Comparison of ENCODE assay signal across 8 cellular contexts in the genomic region with DNA sequence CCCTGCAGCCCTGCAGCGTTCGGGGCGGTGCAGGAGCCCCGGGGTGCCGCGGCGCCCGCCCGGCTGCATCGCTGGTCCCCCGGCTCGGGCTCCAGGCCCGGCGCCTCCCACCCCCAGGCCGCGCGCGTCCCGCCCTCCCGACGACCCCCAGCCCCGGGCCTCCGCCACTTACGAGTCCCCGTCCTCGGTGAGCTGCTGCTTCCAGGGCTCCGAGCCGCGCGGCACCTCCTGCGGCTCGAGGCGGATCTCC. TPM values are rescaled to one million over a fixed set of nuclear protein-coding genes. Genes with fewer than 3 reads are reported as not detected.
DNase-seq lines count a peak whose midpoint lies in the region; ATAC-seq and TF ChIP-seq lines count a peak whose summit lies in the region.

No MANE protein-coding gene starts in this region.

- CTCF ChIA-PET in activated naive CD4-positive, alpha-beta T cell treated with anti-CD3 and anti-CD28 coated beads for 36 hours (lab: Charles Lee): interaction anchor here (0.6 to 5.0 kb wide), 14 partner anchors 9 to 280 kb away, joined by 3 to 40 read pairs (median 12); partner anchors contain the start of gene PSMA6

- no peaks in the 10 kb centered on the region for H3K9me3 Mint-ChIP-seq in activated naive CD4-positive, alpha-beta T cell treated with anti-CD3 and anti-CD28 coated beads for 36 hours
- H3K9me3 Mint-ChIP-seq in activated naive CD4-positive, alpha-beta T cell treated with anti-CD3 and anti-CD28 coated beads, Interleukin-2, amount 50 U/mL, for 72 hours: no peaks in the 10 kb centered on the region

- H3K4me3 ChIP-seq in tibial nerve: peak overlapping the region; percentile 69 to 97 (median 92)

- H3K4me1 Mint-ChIP-seq in activated naive CD4-positive, alpha-beta T cell treated with anti-CD3 and anti-CD28 coated beads for 36 hours (ENCODE audit: low read depth): peaks cover 35% of the 10 kb centered on the region

- no peak for TF ChIP-seq CTCF in tibial nerve (IDR thresholded peaks at IDR 0.05)

- no peak for TF ChIP-seq EP300 in tibial nerve (IDR thresholded peaks at IDR 0.05)

- TF ChIP-seq POLR2A in tibial nerve (IDR thresholded peaks at IDR 0.05): no peak

- intact Hi-C loops in activated naive CD4-positive, alpha-beta T cell treated with anti-CD3 and anti-CD28 coated beads for 36 hours (cut with micrococcal nuclease): loop anchor here (1.0 to 5.0 kb wide), 17 partner anchors 12 to 913 kb away; partner anchors contain the start of genes FAM177A1, PRORP, PSMA6 and RALGAPA1

- H3K4me3 Mint-ChIP-seq in activated naive CD4-positive, alpha-beta T cell treated with anti-CD3 and anti-CD28 coated beads for 36 hours: peak overlapping the region; percentile 92

- H3K36me3 Mint-ChIP-seq in activated naive CD4-positive, alpha-beta T cell treated with anti-CD3 and anti-CD28 coated beads for 36 hours (ENCODE audit: low read depth): peaks cover 47% of the 10 kb centered on the region
- peaks cover 36 to 37% of the 10 kb centered on the region in 2 donors for H3K36me3 Mint-ChIP-seq in activated naive CD4-positive, alpha-beta T cell treated with anti-CD3 and anti-CD28 coated beads, Interleukin-2, amount 50 U/mL, for 72 hours

- H3K4me1 ChIP-seq in tibial nerve: peaks cover 0 to 51% (median 44%) of the 10 kb centered on the region in 4 donors

- H3K27ac ChIP-seq in layer of hippocampus (ENCODE audit: low read depth, low read length) (peak overlapping the region; percentile 99), tibial nerve (peak overlapping the region; percentile 98 to 100 (median 98))

- peak overlapping the region; percentile 97 for H3K27ac Mint-ChIP-seq in activated naive CD4-positive, alpha-beta T cell treated with anti-CD3 and anti-CD28 coated beads for 36 hours
- H3K27ac Mint-ChIP-seq in activated naive CD4-positive, alpha-beta T cell treated with anti-CD3 and anti-CD28 coated beads, Interleukin-2, amount 50 U/mL, for 72 hours: peak overlapping the region; percentile 99

- ATAC-seq in activated naive CD4-positive, alpha-beta T cell treated with anti-CD3 and anti-CD28 coated beads, Interleukin-2, amount 50 U/mL, for 72 hours: peak; percentile 3 to 21
- no peak for ATAC-seq in HG02970 (IDR thresholded peaks at IDR 0.05; ENCODE audit: low FRiP score, unreplicated experiment)

- no peak for DNase-seq in activated naive CD4-positive, alpha-beta T cell treated with anti-CD3 and anti-CD28 coated beads for 36 hours
- no peak for DNase-seq in activated naive CD4-positive, alpha-beta T cell (lab: John Stamatoyannopoulos, UW)
- no peak for DNase-seq in activated naive CD4-positive, alpha-beta T cell treated with anti-CD3 and anti-CD28 coated beads, Interleukin-2, amount 50 U/mL, for 72 hours (ENCODE audit: low spot score in 2 of 2)
- DNase-seq in tibial nerve (ENCODE audit: low spot score in 2 of 2) (no peak), NCI-H345 treated with DMSO at 0.1 percent for 48 hours (lab: John Stamatoyannopoulos, UW; ENCODE audit: unreplicated experiment) (no peak), cerebellum (ENCODE audit: low spot score) (no peak)

- H3K36me3 ChIP-seq in tibial nerve: peaks cover 15 to 45% (median 34%) of the 10 kb centered on the region in 3 donors

- WGBS in tibial nerve, 2 donors: 0% methylated on average over 7 of the region's 33 CpGs; no CpG with 5 or more reads in 1 of the 2 donors

- H3K27me3 Mint-ChIP-seq in activated naive CD4-positive, alpha-beta T cell treated with anti-CD3 and anti-CD28 coated beads for 36 hours (ENCODE audit: low read depth): no peaks in the 10 kb centered on the region

- H3K9me3 ChIP-seq in tibial nerve: no peaks in the 10 kb centered on the region

- H3K27me3 ChIP-seq in layer of hippocampus (ENCODE audit: control insufficient read depth, insufficient read depth, low read length) (no peaks in the 10 kb centered on the region), tibial nerve (no peaks in the 10 kb centered on the region)

RNA-seq across cellular contexts. Expression of gene NFKBIA, which starts 0.4 kb away (rescaled TPM):
- 100 to 1,000 TPM; 289 to 293 TPM for total RNA-seq in activated naive CD4-positive, alpha-beta T cell treated with anti-CD3 and anti-CD28 coated beads for 36 hours
- 100 to 1,000 TPM; 150 to 303 TPM for total RNA-seq in activated naive CD4-positive, alpha-beta T cell treated with anti-CD3 and anti-CD28 coated beads, Interleukin-2, amount 50 U/mL, for 72 hours
- total RNA-seq in tibial nerve: 1,000 to 10,000 TPM in 1 of 4 donors, 100 to 1,000 TPM in 3; 631 to 1,165 (median 930) TPM
- total RNA-seq in cerebellum: 32.0 TPM
